Comparison of ENCODE assay signal across 19 cellular contexts in genomic region chr20:3377644-3378043, GRCh38.
"Had no signal": no experiment of that assay in that cellular context is flagged by ENCODE, and none has a peak within 500 bp of the region (broad histone marks: within the 10 kb centered on the region; RNA-seq: fewer than 3 reads in every experiment).

No MANE protein-coding gene starts in this region.

- H3K9me3 Mint-ChIP-seq: activated naive CD4-positive, alpha-beta T cell treated with anti-CD3 and anti-CD28 coated beads, Interleukin-2, amount 50 U/mL, for 72 hours; activated T-cell treated with anti-CD3 and anti-CD28 coated beads, Interleukin-2, amount 50 U/mL, for 24 hours; activated T-helper 17 cell treated with anti-CD3 and anti-CD28 coated beads, Interleukin-2, amount 50 U/mL, for 72 hours; immature natural killer cell; memory B cell; naive B cell; stimulated activated memory B cell treated with anti-CD40 and anti-IgM and Interleukin-4, amounts not matched to agents 10 μg/mL and 1 μg/mL and 100 μg/mL, for 72 hours; type B pancreatic cell had no signal

- H3K27ac Mint-ChIP-seq: activated naive CD4-positive, alpha-beta T cell treated with anti-CD3 and anti-CD28 coated beads, Interleukin-2, amount 50 U/mL, for 72 hours; activated T-cell treated with anti-CD3 and anti-CD28 coated beads, Interleukin-2, amount 50 U/mL, for 24 hours; immature natural killer cell; memory B cell; stimulated activated memory B cell treated with anti-CD40 and anti-IgM and Interleukin-4, amounts not matched to agents 10 μg/mL and 1 μg/mL and 100 μg/mL, for 72 hours; type B pancreatic cell had no signal

- DNase-seq: activated CD8-positive, alpha-beta memory T cell treated with anti-CD3 and anti-CD28 coated beads for 24 hours; activated CD8-positive, alpha-beta memory T cell treated with anti-CD3 and anti-CD28 coated beads, Interleukin-2, amount 50 U/mL, for 4 hours; activated T-cell treated with anti-CD3 and anti-CD28 coated beads, Interleukin-2, amount 50 U/mL, for 24 hours; cerebellar nuclear complex; immature natural killer cell; naive B cell; occipital lobe; small intestine; T-helper 1 cell had no signal

- H3K27ac ChIP-seq: epithelial cell of prostate, thoracic aorta had no signal

- H3K9me3 ChIP-seq: thoracic aorta had no signal

- H3K27me3 Mint-ChIP-seq: activated T-cell treated with anti-CD3 and anti-CD28 coated beads, Interleukin-2, amount 50 U/mL, for 24 hours; activated T-helper 17 cell treated with anti-CD3 and anti-CD28 coated beads, Interleukin-2, amount 50 U/mL, for 72 hours; memory B cell; naive B cell; stimulated activated memory B cell treated with anti-CD40 and anti-IgM and Interleukin-4, amounts not matched to agents 10 μg/mL and 1 μg/mL and 100 μg/mL, for 72 hours; type B pancreatic cell had no signal

- H3K4me3 Mint-ChIP-seq: activated T-cell treated with anti-CD3 and anti-CD28 coated beads, Interleukin-2, amount 50 U/mL, for 24 hours; activated T-helper 17 cell treated with anti-CD3 and anti-CD28 coated beads, Interleukin-2, amount 50 U/mL, for 72 hours; immature natural killer cell; memory B cell; naive B cell; neural crest cell; stimulated activated memory B cell treated with anti-CD40 and anti-IgM and Interleukin-4, amounts not matched to agents 10 μg/mL and 1 μg/mL and 100 μg/mL, for 72 hours; type B pancreatic cell had no signal

- H3K4me1 Mint-ChIP-seq: immature natural killer cell; memory B cell; stimulated activated memory B cell treated with anti-CD40 and anti-IgM and Interleukin-4, amounts not matched to agents 10 μg/mL and 1 μg/mL and 100 μg/mL, for 72 hours had no signal

- H3K4me3 ChIP-seq: coronary artery, thoracic aorta had no signal

- ATAC-seq: activated naive CD4-positive, alpha-beta T cell treated with anti-CD3 and anti-CD28 coated beads, Interleukin-2, amount 50 U/mL, for 72 hours; activated T-helper 17 cell treated with anti-CD3 and anti-CD28 coated beads, Interleukin-2, amount 50 U/mL, for 72 hours; sciatic nerve; stimulated activated memory B cell treated with anti-CD40 and anti-IgM and Interleukin-4, amounts not matched to agents 10 μg/mL and 1 μg/mL and 100 μg/mL, for 72 hours had no signal
